1 cellular context compared by ENCODE assay signal in genomic region chr5:15234366-15234765, GRCh38.
A peak's percentile ranks its signal among the peaks of the same experiment; 100 is the strongest.
TF ChIP-seq lines count a peak whose summit lies in the region.

No MANE protein-coding gene starts in this region.

TF ChIP-seq in H1, 55 proteins besides CTCF, POLR2A, EP300 and RAD21 (continued from another document):
- no peak for TF ChIP-seq ATF3 (IDR thresholded peaks at IDR 0.05; ENCODE audit: insufficient read depth, low read depth, low read length)
- no peak for TF ChIP-seq BCL11A (IDR thresholded peaks at IDR 0.05; ENCODE audit: low read depth in 2 of 2, low read length in 2 of 2)
- peak in 1 of 2 experiments; percentile 67; a peak in 1 of 4 replicates for TF ChIP-seq HDAC2 (IDR thresholded peaks at IDR 0.05; ENCODE audit: borderline replicate concordance in 1 of 2, low read depth in 2 of 2, low read length in 2 of 2)
- TF ChIP-seq SIX5 (IDR thresholded peaks at IDR 0.05; ENCODE audit: low read depth, low read length), result no peak
- TF ChIP-seq KDM5A (IDR thresholded peaks at IDR 0.05; ENCODE audit: low read length), result no peak
